ENCODE assay signal across 24 cellular contexts in genomic region chr4:183111452-183111885, GRCh38. TPM values are rescaled to one million over a fixed set of nuclear protein-coding genes. Genes with fewer than 3 reads are reported as not detected.
DNase-seq lines count a peak whose midpoint lies in the region; ATAC-seq, FAIRE-seq and TF ChIP-seq lines count a peak whose summit lies in the region.
"Had no signal": no experiment of that assay in that cellular context is flagged by ENCODE, and none has a peak within 500 bp of the region (broad histone marks: within the 10 kb centered on the region; RNA-seq: fewer than 3 reads in every experiment).

No MANE protein-coding gene starts in this region.

- H3K4me2 ChIP-seq in A549, result peak overlapping the region; percentile 8; the same call in 1 of the 3 replicates
- H3K4me2 ChIP-seq: PC-9, SK-N-SH had no signal

- H3K4me3 ChIP-seq in A549 (no peak overlapping the region), mucosa of descending colon (no peak overlapping the region)
- no peak overlapping the region for H3K4me3 ChIP-seq in CD8-positive, alpha-beta memory T cell (ENCODE audit: low read length)
- H3K4me3 ChIP-seq: PC-9 had no signal

- TF ChIP-seq RAD21 in A549 (conservative IDR thresholded peaks at IDR 0.05 in 1 of 2, IDR thresholded peaks at IDR 0.05 in 1 of 2), result no peak

- no peak for FAIRE-seq in A549 (lab: Jason Lieb, UNC)
- FAIRE-seq: GM18507 had no signal

- H3K36me3 ChIP-seq in mucosa of descending colon (ENCODE audit: low read depth), result no peaks in the 10 kb centered on the region
- H3K36me3 ChIP-seq in CD8-positive, alpha-beta memory T cell (ENCODE audit: insufficient read depth, low read length), result no peaks in the 10 kb centered on the region

- no peaks in the 10 kb centered on the region for H3K4me1 Mint-ChIP-seq in CD8-positive, alpha-beta memory T cell

- ATAC-seq in A549 (no peak), left colon (peak; percentile 81), mucosa of descending colon (peak; percentile 89), GM18907 (IDR thresholded peaks at IDR 0.05; ENCODE audit: unreplicated experiment) (no peak)
- ATAC-seq: CD8-positive, alpha-beta T cell had no signal

- H3K27me3 Mint-ChIP-seq in CD8-positive, alpha-beta memory T cell, result peaks cover 2 to 14% of the 10 kb centered on the region in 2 donors

- CTCF ChIA-PET in A549 (lab: Yijun Ruan, JAX), result interaction anchor here (0.6 kb wide), 1 partner anchor 38 kb away, joined by 3 read pairs; no protein-coding TSS in a partner anchor
- CTCF ChIA-PET in CD8-positive, alpha-beta memory T cell (lab: Charles Lee), result no interaction called here

- DNase-seq in A549 (ENCODE audit: low read depth in 1 of 2, low spot score in 1 of 2) (no peak), NCI-H226 (peak; percentile 45), left colon (no peak), mucosa of descending colon (no peak), SIG-M5 (lab: John Stamatoyannopoulos, UW) (no peak)
- no peak for DNase-seq in CD8-positive, alpha-beta memory T cell
- DNase-seq: 8988T; AML-193; C1 segment of cervical spinal cord; CD8-positive, alpha-beta T cell; GDM1; KBM-7; NCI-H1105; NCI-H146; NCI-H2029; NCI-H2227 treated with DMSO at 0.1 percent for 48 hours; NCI-H510A treated with DMSO at 0.1 percent for 48 hours; NCI-H748 treated with DMSO at 0.1 percent for 48 hours; PC-9; SHP77 treated with DMSO at 0.1 percent for 48 hours; SK-N-SH had no signal

- TF ChIP-seq EP300 in A549 (IDR thresholded peaks at IDR 0.05), result no peak

- H3K4me1 ChIP-seq in A549, result peaks cover 38% of the 10 kb centered on the region
- peaks cover 12% of the 10 kb centered on the region for H3K4me1 ChIP-seq in mucosa of descending colon (ENCODE audit: low read depth)
- no peaks in the 10 kb centered on the region for H3K4me1 ChIP-seq in CD8-positive, alpha-beta memory T cell (ENCODE audit: insufficient read depth, low read length)

- H3K4me3 Mint-ChIP-seq in CD8-positive, alpha-beta memory T cell, result no peak overlapping the region
- H3K4me3 Mint-ChIP-seq: CD8-positive, alpha-beta T cell had no signal

- H3K9me3 Mint-ChIP-seq in CD8-positive, alpha-beta memory T cell, result no peaks in the 10 kb centered on the region
- H3K9me3 Mint-ChIP-seq: CD8-positive, alpha-beta T cell had no signal

- no peak for TF ChIP-seq POLR2A in A549 (IDR thresholded peaks at IDR 0.05; ENCODE audit: low read length)

- 78% methylated on average over 4 of the region's 4 CpGs for WGBS in A549 (ENCODE audit: missing lambda C conversion rate)

- H3K27me3 ChIP-seq in CD8-positive, alpha-beta memory T cell (ENCODE audit: insufficient read depth, low read length, poor library complexity, severe bottlenecking), result no peaks in the 10 kb centered on the region

- intact Hi-C loops in left colon (cut with DNase I, micrococcal nuclease), result no loop called here
- intact Hi-C loops in mucosa of descending colon (cut with DNase I, micrococcal nuclease), result no loop called here

- H3K27ac ChIP-seq in A549, result no peak overlapping the region
- H3K27ac ChIP-seq in CD8-positive, alpha-beta memory T cell (ENCODE audit: low read depth, low read length), result no peak overlapping the region
- H3K27ac ChIP-seq: PC-9, RWPE1 had no signal

- POLR2A ChIA-PET in A549 (lab: Yijun Ruan, JAX), result no interaction called here
- POLR2A ChIA-PET in CD8-positive, alpha-beta memory T cell (lab: Charles Lee), result no interaction called here

- no peaks in the 10 kb centered on the region for H3K9me3 ChIP-seq in A549
- H3K9me3 ChIP-seq in mucosa of descending colon, result no peaks in the 10 kb centered on the region
- H3K9me3 ChIP-seq in CD8-positive, alpha-beta memory T cell (ENCODE audit: low read length), result no peaks in the 10 kb centered on the region
- H3K9me3 ChIP-seq: SK-N-SH had no signal

- no peak overlapping the region for H3K27ac Mint-ChIP-seq in CD8-positive, alpha-beta memory T cell
- H3K27ac Mint-ChIP-seq: CD8-positive, alpha-beta T cell had no signal

- no peaks in the 10 kb centered on the region for H3K36me3 Mint-ChIP-seq in CD8-positive, alpha-beta memory T cell
- H3K36me3 Mint-ChIP-seq: CD8-positive, alpha-beta T cell had no signal

- TF ChIP-seq CTCF in A549 (IDR thresholded peaks at IDR 0.05) (no peak), mucosa of descending colon (IDR thresholded peaks at IDR 0.05) (no peak)

TF ChIP-seq in A549, 52 proteins besides CTCF, POLR2A, EP300 and RAD21:
- TF ChIP-seq RFX5 (IDR thresholded peaks at IDR 0.05), result no peak
- TF ChIP-seq HOXA7 (CRISPR knock-in tag; IDR thresholded peaks at IDR 0.05), result no peak
- TF ChIP-seq EHMT2 (IDR thresholded peaks at IDR 0.05; ENCODE audit: low read depth), result no peak
- TF ChIP-seq FOSL2 (IDR thresholded peaks at IDR 0.05), result no peak
- no peak for TF ChIP-seq FOSL2 (CRISPR knock-in tag; IDR thresholded peaks at IDR 0.05)
- no peak for TF ChIP-seq ZFP36 (IDR thresholded peaks at IDR 0.05; ENCODE audit: borderline replicate concordance, partially characterized antibody)
- TF ChIP-seq NR3C1 (IDR thresholded peaks at IDR 0.05), result no peak
- TF ChIP-seq TP53 (CRISPR knock-in tag; IDR thresholded peaks at IDR 0.05), result no peak
- no peak for TF ChIP-seq HES2 (IDR thresholded peaks at IDR 0.05)
- no peak for TF ChIP-seq RCOR1 (IDR thresholded peaks at IDR 0.05; ENCODE audit: low read depth, low read length)
- TF ChIP-seq ZSCAN20 (CRISPR knock-in tag; IDR thresholded peaks at IDR 0.05), result no peak
- no peak for TF ChIP-seq GATA3 (IDR thresholded peaks at IDR 0.05; ENCODE audit: borderline replicate concordance)
- no peak for TF ChIP-seq BCL3 (IDR thresholded peaks at IDR 0.05)
- TF ChIP-seq HDAC2 (IDR thresholded peaks at IDR 0.05), result no peak
- TF ChIP-seq PHF8 (IDR thresholded peaks at IDR 0.05; ENCODE audit: borderline replicate concordance, low read depth), result no peak
- TF ChIP-seq BHLHE40 (IDR thresholded peaks at IDR 0.05; ENCODE audit: low read depth, low read length), result no peak
- TF ChIP-seq HEYL (CRISPR knock-in tag; IDR thresholded peaks at IDR 0.05), result no peak
- no peak for TF ChIP-seq FOXS1 (CRISPR knock-in tag; IDR thresholded peaks at IDR 0.05)
- TF ChIP-seq ATOH8 (CRISPR knock-in tag; IDR thresholded peaks at IDR 0.05; ENCODE audit: low read depth), result no peak
- TF ChIP-seq KDM5A (IDR thresholded peaks at IDR 0.05), result no peak
- no peak for TF ChIP-seq MAX (IDR thresholded peaks at IDR 0.05)

RNA-seq across cellular contexts. Expression of gene WWC2, which starts 12.4 kb away (rescaled TPM):
- polyA plus RNA-seq in A549 (2011; rRNA removed) (22.5 and 26.9 TPM in 2 replicates), A549 (2017; fragmentation: RNase III; extraction: RNeasy Plus Mini Kit Qiagen cat#74134 plus additional on column Dnase treatment) (14.9 to 16.2 TPM (median 15.3 TPM) in 3 replicates)
- polyA plus RNA-seq in A549 (2012; cell fraction: cytosol; rRNA removed), result 9.2 and 9.9 TPM in 2 replicates
- polyA plus RNA-seq in A549 (2012; cell fraction: nucleus; rRNA removed), result 7.1 and 10.2 TPM in 2 replicates
- 16.3 and 18.3 TPM in 2 replicates for polyA minus RNA-seq in A549 (2011; rRNA and poly(A)+ RNA removed)
- total RNA-seq in left colon (1 to 10 TPM; 5.3 to 6.3 TPM), mucosa of descending colon (10 to 100 TPM in 1 of 3 donors, 1 to 10 TPM in 2; 6.4 to 31.2 (median 7.7) TPM)
- under 1 TPM; 0.80 to 0.85 TPM for total RNA-seq in CD8-positive, alpha-beta memory T cell
- polyA plus RNA-seq in CD8-positive, alpha-beta memory T cell, result 1.7 TPM

Comparison
In these comparisons a context has a peak if more than half of its experiments do, and no peak if none do; other contexts are left out.
1. ATAC-seq: peak in left colon (single experiment) and mucosa of descending colon (single experiment); none in A549 (0 of 2) and GM18907 (single experiment).